Comparison of ENCODE assay signal across 4 cellular contexts in the genomic region with DNA sequence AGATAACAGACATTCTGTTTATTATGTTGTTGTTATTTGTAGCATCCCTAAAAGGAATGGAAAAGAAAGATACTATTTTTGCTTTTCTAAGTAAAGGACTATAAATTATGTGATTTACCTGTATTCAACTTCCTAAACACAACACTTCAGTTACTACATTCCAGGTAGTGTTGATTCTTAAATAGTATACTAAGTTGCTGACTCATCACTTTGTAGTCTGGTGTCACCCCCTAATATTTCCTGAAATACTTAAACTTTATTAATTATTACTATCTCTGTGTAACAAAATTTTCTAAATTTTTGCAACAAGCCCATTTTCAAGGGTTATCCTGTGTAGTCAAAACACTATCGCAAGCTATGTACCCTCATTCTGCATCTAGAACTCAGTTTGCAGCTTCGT.
TF ChIP-seq lines count a peak whose summit lies in the region.

No MANE protein-coding gene starts in this region.

TF ChIP-seq in A549, 52 proteins besides CTCF, POLR2A, EP300 and RAD21:
- TF ChIP-seq CEBPB (IDR thresholded peaks at IDR 0.05): no peak
- TF ChIP-seq FOSB (CRISPR knock-in tag; IDR thresholded peaks at IDR 0.05): no peak
- TF ChIP-seq ZFP36 (IDR thresholded peaks at IDR 0.05; ENCODE audit: borderline replicate concordance, partially characterized antibody): no peak
- peak; percentile 98 for TF ChIP-seq MAFK (IDR thresholded peaks at IDR 0.05; ENCODE audit: partially characterized antibody)
- no peak for TF ChIP-seq RNF2 (IDR thresholded peaks at IDR 0.05; ENCODE audit: borderline replicate concordance, low read depth)

TF ChIP-seq in IMR-90, 13 proteins besides CTCF, POLR2A, EP300 and RAD21:
- no peak for TF ChIP-seq BHLHE40 (IDR thresholded peaks at IDR 0.05; ENCODE audit: low read depth, low read length)
- TF ChIP-seq MAFK (IDR thresholded peaks at IDR 0.05; ENCODE audit: low read depth, low read length): peak; percentile 100
- no peak for TF ChIP-seq RCOR1 (IDR thresholded peaks at IDR 0.05; ENCODE audit: insufficient replicate concordance, low read length)

TF ChIP-seq in H1, 55 proteins besides CTCF, POLR2A, EP300 and RAD21:
- TF ChIP-seq, protein P1, sequence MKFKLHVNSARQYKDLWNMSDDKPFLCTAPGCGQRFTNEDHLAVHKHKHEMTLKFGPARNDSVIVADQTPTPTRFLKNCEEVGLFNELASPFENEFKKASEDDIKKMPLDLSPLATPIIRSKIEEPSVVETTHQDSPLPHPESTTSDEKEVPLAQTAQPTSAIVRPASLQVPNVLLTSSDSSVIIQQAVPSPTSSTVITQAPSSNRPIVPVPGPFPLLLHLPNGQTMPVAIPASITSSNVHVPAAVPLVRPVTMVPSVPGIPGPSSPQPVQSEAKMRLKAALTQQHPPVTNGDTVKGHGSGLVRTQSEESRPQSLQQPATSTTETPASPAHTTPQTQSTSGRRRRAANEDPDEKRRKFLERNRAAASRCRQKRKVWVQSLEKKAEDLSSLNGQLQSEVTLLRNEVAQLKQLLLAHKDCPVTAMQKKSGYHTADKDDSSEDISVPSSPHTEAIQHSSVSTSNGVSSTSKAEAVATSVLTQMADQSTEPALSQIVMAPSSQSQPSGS (IDR thresholded peaks at IDR 0.05; ENCODE audit: low read length): no peak
- TF ChIP-seq MAFK (IDR thresholded peaks at IDR 0.05; ENCODE audit: low read depth, low read length): peak; percentile 99

TF ChIP-seq in HEK293T, 16 proteins besides CTCF, POLR2A, EP300 and RAD21:
- TF ChIP-seq TARDBP (IDR thresholded peaks at IDR 0.05) (no peak), NFRKB (IDR thresholded peaks at IDR 0.05) (no peak), SUZ12 (IDR thresholded peaks at IDR 0.05) (no peak), ELF4 (IDR thresholded peaks at IDR 0.05) (no peak), FOXA1 (IDR thresholded peaks at IDR 0.05) (no peak), BHLHE40 (IDR thresholded peaks at IDR 0.05; ENCODE audit: borderline replicate concordance) (no peak), FOXM1 (IDR thresholded peaks at IDR 0.05; ENCODE audit: borderline replicate concordance) (no peak), L3MBTL2 (conservative IDR thresholded peaks at IDR 0.05) (no peak), LEF1 (IDR thresholded peaks at IDR 0.05; ENCODE audit: borderline replicate concordance) (no peak), CTBP1 (IDR thresholded peaks at IDR 0.05; ENCODE audit: borderline replicate concordance) (no peak), SP1 (IDR thresholded peaks at IDR 0.05) (no peak), HDGF (IDR thresholded peaks at IDR 0.05; ENCODE audit: borderline replicate concordance) (no peak), ARNT (IDR thresholded peaks at IDR 0.05) (no peak), ZNF384 (IDR thresholded peaks at IDR 0.05) (no peak), FOXK2 (IDR thresholded peaks at IDR 0.05) (no peak)
- TF ChIP-seq, protein P2, sequence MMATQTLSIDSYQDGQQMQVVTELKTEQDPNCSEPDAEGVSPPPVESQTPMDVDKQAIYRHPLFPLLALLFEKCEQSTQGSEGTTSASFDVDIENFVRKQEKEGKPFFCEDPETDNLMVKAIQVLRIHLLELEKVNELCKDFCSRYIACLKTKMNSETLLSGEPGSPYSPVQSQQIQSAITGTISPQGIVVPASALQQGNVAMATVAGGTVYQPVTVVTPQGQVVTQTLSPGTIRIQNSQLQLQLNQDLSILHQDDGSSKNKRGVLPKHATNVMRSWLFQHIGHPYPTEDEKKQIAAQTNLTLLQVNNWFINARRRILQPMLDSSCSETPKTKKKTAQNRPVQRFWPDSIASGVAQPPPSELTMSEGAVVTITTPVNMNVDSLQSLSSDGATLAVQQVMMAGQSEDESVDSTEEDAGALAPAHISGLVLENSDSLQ (IDR thresholded peaks at IDR 0.05): no peak
